18 cellular contexts compared by ENCODE assay signal in genomic region chr3:151216641-151217040, GRCh38. TPM values are rescaled to one million over a fixed set of nuclear protein-coding genes. Genes with fewer than 3 reads are reported as not detected.
A peak's percentile ranks its signal among the peaks of the same experiment; 100 is the strongest.
DNase-seq lines count a peak whose midpoint lies in the region; ATAC-seq and TF ChIP-seq lines count a peak whose summit lies in the region.
"Had no signal": no experiment of that assay in that cellular context is flagged by ENCODE, and none has a peak within 500 bp of the region (broad histone marks: within the 10 kb centered on the region; RNA-seq: fewer than 3 reads in every experiment).

No MANE protein-coding gene starts in this region.

- H3K27me3 Mint-ChIP-seq in activated T-cell treated with anti-CD3 and anti-CD28 coated beads, Interleukin-2, amount 50 U/mL, for 72 hours (ENCODE audit: low read depth), result no peaks in the 10 kb centered on the region
- H3K27me3 Mint-ChIP-seq in chondrocyte (ENCODE audit: low read depth), result no peaks in the 10 kb centered on the region
- H3K27me3 Mint-ChIP-seq in nephron (ENCODE audit: low read depth), result no peaks in the 10 kb centered on the region
- H3K27me3 Mint-ChIP-seq in MCF 10A (ENCODE audit: insufficient read depth, unreplicated experiment), result no peaks in the 10 kb centered on the region
- H3K27me3 Mint-ChIP-seq: activated naive CD8-positive, alpha-beta T cell treated with anti-CD3 and anti-CD28 coated beads, Interleukin-2, amount 10 ng/mL, durations not matched to agents 7 days and 5 days; stimulated activated naive B cell treated with anti-CD40 and anti-IgM and Interleukin-4, amounts not matched to agents 10 μg/mL and 1 μg/mL and 100 μg/mL, for 72 hours had no signal

- BruUV-seq in MCF 10A (replicated peaks; lab: Mats Ljungman, UMichigan), result no TSS peak

- H3K4me1 Mint-ChIP-seq in activated T-cell treated with anti-CD3 and anti-CD28 coated beads, Interleukin-2, amount 50 U/mL, for 72 hours (ENCODE audit: low read depth), result peaks cover 35% of the 10 kb centered on the region
- H3K4me1 Mint-ChIP-seq in chondrocyte (ENCODE audit: low read depth) (peaks cover 39% of the 10 kb centered on the region), nephron (peaks cover 33% of the 10 kb centered on the region), MCF 10A (ENCODE audit: insufficient read depth, unreplicated experiment) (peaks cover 8% of the 10 kb centered on the region)

- peaks cover 10 to 14% of the 10 kb centered on the region in 2 donors for H3K36me3 Mint-ChIP-seq in activated T-cell treated with anti-CD3 and anti-CD28 coated beads, Interleukin-2, amount 50 U/mL, for 72 hours (ENCODE audit: insufficient read depth in 2 of 2)
- no peaks in the 10 kb centered on the region for H3K36me3 Mint-ChIP-seq in chondrocyte (ENCODE audit: low read depth)
- H3K36me3 Mint-ChIP-seq in nephron (ENCODE audit: low read depth), result peaks cover 15% of the 10 kb centered on the region
- H3K36me3 Mint-ChIP-seq in MCF 10A (ENCODE audit: insufficient read depth, unreplicated experiment), result no peaks in the 10 kb centered on the region

- in situ Hi-C loops in GM13976 (cut with MboI; ENCODE audit: low sequenced_read_pairs, unreplicated experiment), result no loop called here

- peaks cover 7 to 10% of the 10 kb centered on the region in 2 donors for H3K9me3 Mint-ChIP-seq in activated T-cell treated with anti-CD3 and anti-CD28 coated beads, Interleukin-2, amount 50 U/mL, for 72 hours
- peaks cover 8% of the 10 kb centered on the region for H3K9me3 Mint-ChIP-seq in chondrocyte (ENCODE audit: low read depth)
- peaks cover 5% of the 10 kb centered on the region for H3K9me3 Mint-ChIP-seq in nephron
- peaks cover 9% of the 10 kb centered on the region for H3K9me3 Mint-ChIP-seq in MCF 10A (ENCODE audit: unreplicated experiment)

- POLR2A ChIA-PET in MCF 10A (lab: Yijun Ruan, JAX), result interaction anchor here (0.6 to 1.2 kb wide), 3 partner anchors 11 to 267 kb away, joined by 3 to 4 read pairs (median 3); no protein-coding TSS in a partner anchor

- no peak overlapping the region for H3K27ac Mint-ChIP-seq in activated T-cell treated with anti-CD3 and anti-CD28 coated beads, Interleukin-2, amount 50 U/mL, for 72 hours
- H3K27ac Mint-ChIP-seq in chondrocyte (ENCODE audit: unreplicated experiment) (peak overlapping the region; percentile 69), nephron (peak overlapping the region in 2 of 3 experiments; percentile 28 to 57), MCF 10A (ENCODE audit: low read depth, unreplicated experiment) (no peak overlapping the region)
- H3K27ac Mint-ChIP-seq: activated naive CD8-positive, alpha-beta T cell treated with anti-CD3 and anti-CD28 coated beads, Interleukin-2, amount 10 ng/mL, durations not matched to agents 7 days and 5 days; stimulated activated naive B cell treated with anti-CD40 and anti-IgM and Interleukin-4, amounts not matched to agents 10 μg/mL and 1 μg/mL and 100 μg/mL, for 72 hours had no signal

- CTCF ChIA-PET in MCF 10A (lab: Yijun Ruan, JAX), result interaction anchor here (0.5 to 2.2 kb wide), 5 partner anchors 11 to 1251 kb away, joined by 3 to 14 read pairs (median 4); no protein-coding TSS in a partner anchor

- peak overlapping the region in 1 of 2 donors; percentile 20 for H3K4me3 Mint-ChIP-seq in activated T-cell treated with anti-CD3 and anti-CD28 coated beads, Interleukin-2, amount 50 U/mL, for 72 hours
- H3K4me3 Mint-ChIP-seq in chondrocyte (ENCODE audit: unreplicated experiment), result no peak overlapping the region
- no peak overlapping the region for H3K4me3 Mint-ChIP-seq in nephron
- H3K4me3 Mint-ChIP-seq in MCF 10A (ENCODE audit: unreplicated experiment), result no peak overlapping the region
- H3K4me3 Mint-ChIP-seq: activated naive CD8-positive, alpha-beta T cell treated with anti-CD3 and anti-CD28 coated beads, Interleukin-2, amount 10 ng/mL, durations not matched to agents 7 days and 5 days; stimulated activated naive B cell treated with anti-CD40 and anti-IgM and Interleukin-4, amounts not matched to agents 10 μg/mL and 1 μg/mL and 100 μg/mL, for 72 hours had no signal

- DNase-seq in activated T-cell treated with anti-CD3 and anti-CD28 coated beads, Interleukin-2, amount 50 U/mL, for 72 hours, result no peak
- no peak for DNase-seq in activated T-cell treated with anti-CD3 and anti-CD28 coated beads for 4 hours
- peak; percentile 20 for DNase-seq in NOMO-1 treated with dmso at 0.1 percent for 144 hours (lab: John Stamatoyannopoulos, UW; ENCODE audit: unreplicated experiment)
- no peak for DNase-seq in chondrocyte (ENCODE audit: low spot score)
- DNase-seq in GM13976 (ENCODE audit: low spot score), result no peak
- DNase-seq in inferior parietal cortex (ENCODE audit: extremely low spot score), result no peak
- no peak for DNase-seq in MCF 10A (ENCODE audit: unreplicated experiment)
- DNase-seq: activated CD8-positive, alpha-beta memory T cell treated with anti-CD3 and anti-CD28 coated beads, Interleukin-2, amount 50 U/mL, for 48 hours; activated naive CD8-positive, alpha-beta T cell treated with anti-CD3 and anti-CD28 coated beads, Interleukin-2, amount 10 ng/mL, durations not matched to agents 7 days and 5 days; colonic mucosa; COR-L47; H7; head of caudate nucleus; MM.1S; NCI-H2029 treated with DMSO at 0.1 percent for 48 hours; NCI-H526 treated with DMSO at 0.1 percent for 48 hours; stimulated activated naive B cell treated with anti-CD40 and anti-IgM and Interleukin-4, amounts not matched to agents 10 μg/mL and 1 μg/mL and 100 μg/mL, for 72 hours had no signal

- intact Hi-C loops in MCF 10A (cut with micrococcal nuclease), result no loop called here

- TF ChIP-seq CTCF in chondrocyte (IDR thresholded peaks at IDR 0.05) (no peak), nephron (IDR thresholded peaks at IDR 0.05; ENCODE audit: unreplicated experiment in 3 of 3) (no peak), GM13976 (IDR thresholded peaks at IDR 0.05; ENCODE audit: borderline replicate concordance, control extremely low read depth, extremely low read depth, insufficient read depth, missing control alignments) (no peak), MCF 10A (IDR thresholded peaks at IDR 0.05; ENCODE audit: unreplicated experiment) (no peak)

- ATAC-seq in activated T-cell treated with anti-CD3 and anti-CD28 coated beads, Interleukin-2, amount 50 U/mL, for 72 hours (replicated peaks in 1 of 2), result peak; percentile 67 to 75
- ATAC-seq: stimulated activated naive B cell treated with anti-CD40 and anti-IgM and Interleukin-4, amounts not matched to agents 10 μg/mL and 1 μg/mL and 100 μg/mL, for 72 hours had no signal

RNA-seq across cellular contexts. Expression of gene GPR171, which starts 13.6 kb away (rescaled TPM):
- 100 to 1,000 TPM in 1 of 2 donors, 10 to 100 TPM in 1; 83.7 to 101 TPM for total RNA-seq in activated T-cell treated with anti-CD3 and anti-CD28 coated beads, Interleukin-2, amount 50 U/mL, for 72 hours
- total RNA-seq in chondrocyte, result not detected in 3 replicates
- not detected in 2 replicates for total RNA-seq in MCF 10A (2022)
- total RNA-seq: H7 had no signal

Comparison
In these comparisons a context has a peak if more than half of its experiments do, and no peak if none do; other contexts are left out.
1. H3K27ac Mint-ChIP-seq: peak in chondrocyte (single experiment) and nephron (2 of 3); none in activated T-cell treated with anti-CD3 and anti-CD28 coated beads, Interleukin-2, amount 50 U/mL, for 72 hours (single experiment) and MCF 10A (single experiment).
2. RNA of gene GPR171, which starts 13.6 kb away (total RNA-seq): 83.7 to 101 TPM in activated T-cell treated with anti-CD3 and anti-CD28 coated beads, Interleukin-2, amount 50 U/mL, for 72 hours; not detected in chondrocyte and not detected in MCF 10A; every median in the first group is over 10 times any median in the second.